Comparison of ENCODE assay signal across 19 cellular contexts in the genomic region with DNA sequence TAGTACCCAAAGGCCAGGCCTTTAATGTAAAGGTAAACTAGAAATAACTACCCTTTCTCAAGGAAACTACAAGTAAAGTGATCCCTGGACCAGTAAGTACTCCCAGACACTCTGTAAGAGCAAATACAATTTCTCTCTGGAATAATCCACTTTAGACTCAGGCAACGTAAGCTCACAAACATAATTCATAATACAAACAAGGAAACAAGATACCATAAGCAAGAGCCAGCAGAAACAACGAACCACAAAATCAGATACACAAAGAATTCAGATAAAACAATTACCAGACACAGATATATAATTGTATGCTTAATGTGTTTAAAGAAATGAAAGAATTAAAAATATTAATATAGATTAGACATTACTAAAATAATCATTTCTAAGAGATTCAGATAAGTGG.
"Had no signal": no experiment of that assay in that cellular context is flagged by ENCODE, and none has a peak within 500 bp of the region (broad histone marks: within the 10 kb centered on the region; RNA-seq: fewer than 3 reads in every experiment).

No MANE protein-coding gene starts in this region.

- H3K4me1 ChIP-seq: body of pancreas, foreskin keratinocyte, suprapubic skin had no signal

- DNase-seq: activated CD4-positive, alpha-beta T cell treated with anti-CD3 and anti-CD28 coated beads, Interleukin-2, amount 50 U/mL, for 48 hours; activated CD4-positive, CD25-positive, alpha-beta regulatory T cell treated with anti-CD3 and anti-CD28 coated beads, Interleukin-2, amount 50 U/mL, for 72 hours; amygdala; body of pancreas; cortex of kidney; effector CD4-positive, alpha-beta T cell; foreskin keratinocyte; mesenchymal stem cell; nephron progenitor cell; right cardiac atrium; stimulated activated CD4-positive, alpha-beta T cell treated with anti-CD3 and anti-CD28 coated beads, Interleukin-15, amount 100 ng/mL, for 24 hours; stimulated activated CD4-positive, alpha-beta T cell treated with anti-CD3 and anti-CD28 coated beads, Interleukin-4, amount 100 ng/mL, for 1 hour; stimulated activated naive CD4-positive, alpha-beta T cell treated with Interleukin-2 at 50 U/mL for 16 hours; SW 1271; T-helper 9 cell; upper lobe of left lung had no signal

- H3K4me3 ChIP-seq: body of pancreas, skin epidermis, suprapubic skin, upper lobe of left lung had no signal

- H3K27me3 Mint-ChIP-seq: progenitor cell of endocrine pancreas had no signal

- H3K4me3 Mint-ChIP-seq: nephron progenitor cell had no signal

- ATAC-seq: body of pancreas, foreskin keratinocyte, right cardiac atrium had no signal

- H3K27ac ChIP-seq: body of pancreas, foreskin keratinocyte, skin epidermis, suprapubic skin, upper lobe of left lung had no signal

- H3K27ac Mint-ChIP-seq: nephron progenitor cell, progenitor cell of endocrine pancreas had no signal

- H3K4me1 Mint-ChIP-seq: nephron progenitor cell had no signal

- H3K9me3 ChIP-seq: body of pancreas, suprapubic skin, upper lobe of left lung had no signal

- H3K27me3 ChIP-seq: body of pancreas, foreskin keratinocyte, suprapubic skin, upper lobe of left lung had no signal
